9 cellular contexts compared by ENCODE assay signal in genomic region chr12:12606793-12607589, GRCh38. TPM values are rescaled to one million over a fixed set of nuclear protein-coding genes. Genes with fewer than 3 reads are reported as not detected.
A peak's percentile ranks its signal among the peaks of the same experiment; 100 is the strongest.
DNase-seq lines count a peak whose midpoint lies in the region; ATAC-seq and TF ChIP-seq lines count a peak whose summit lies in the region.
"Had no signal": no experiment of that assay in that cellular context is flagged by ENCODE, and none has a peak within 500 bp of the region (broad histone marks: within the 10 kb centered on the region; RNA-seq: fewer than 3 reads in every experiment).

No MANE protein-coding gene starts in this region.

- peak overlapping the region; percentile 68 for H3K9ac ChIP-seq in PC-3 (ENCODE audit: low read length)

- POLR2A ChIA-PET in CD4-positive, alpha-beta memory T cell (lab: Charles Lee; ENCODE audit: partially characterized antibody): interaction anchor here (0.7 to 1.0 kb wide), 5 partner anchors 10 to 221 kb away, joined by 3 to 6 read pairs (median 3); no protein-coding TSS in a partner anchor
- POLR2A ChIA-PET in PC-3 (lab: Charles Lee; ENCODE audit: unreplicated experiment): no interaction called here

- no peaks in the 10 kb centered on the region for H3F3A ChIP-seq in PC-3 (ENCODE audit: low read length, unreplicated experiment)

- peaks cover 15 to 33% (median 26%) of the 10 kb centered on the region in 4 donors for H3K4me1 Mint-ChIP-seq in CD4-positive, alpha-beta memory T cell

- in situ Hi-C loops in gastrocnemius medialis (cut with MboI; ENCODE audit: low sequenced_read_pairs in 4 of 4): loop anchor here in 1 of 4 donors (10.0 kb wide), 1 partner anchor 88 kb away; the partner anchor contains the start of gene GPR19

- peak overlapping the region; percentile 76 for H3K4me2 ChIP-seq in PC-3 (ENCODE audit: low read length)

- BruUV-seq in PC-3 (replicated peaks; lab: Mats Ljungman, UMichigan): no TSS peak

- DNase-seq in CD4-positive, alpha-beta memory T cell: no peak
- DNase-seq in PC-3: peak; percentile 77
- DNase-seq in globus pallidus (ENCODE audit: low spot score): peak; percentile 55
- no peak for DNase-seq in NCI-H524 (lab: John Stamatoyannopoulos, UW)
- DNase-seq in activated effector memory CD4-positive, alpha-beta T cell treated with Interleukin-2 at 50 U/mL for 16 hours: no peak
- DNase-seq in gastrocnemius medialis: no peak
- no peak for DNase-seq in midbrain (lab: John Stamatoyannopoulos, UW)
- DNase-seq: naive B cell had no signal

- peak overlapping the region; percentile 56 for H2AFZ ChIP-seq in PC-3 (ENCODE audit: low read length)

- CTCF ChIA-PET in CD4-positive, alpha-beta memory T cell (lab: Charles Lee; ENCODE audit: partially characterized antibody): interaction anchor here (0.6 to 2.6 kb wide), 7 partner anchors 16 to 230 kb away, joined by 3 to 7 read pairs (median 4); no protein-coding TSS in a partner anchor
- CTCF ChIA-PET in PC-3 (lab: Charles Lee): no interaction called here

- H3K79me2 ChIP-seq in PC-3 (ENCODE audit: low read length): no peaks in the 10 kb centered on the region

- peaks cover 0 to 7% of the 10 kb centered on the region in 2 donors for H3K36me3 Mint-ChIP-seq in CD4-positive, alpha-beta memory T cell
- H3K36me3 Mint-ChIP-seq: naive B cell had no signal

- intact Hi-C loops in CD4-positive, alpha-beta memory T cell (cut with micrococcal nuclease): no loop called here
- intact Hi-C loops in PC-3 (cut with micrococcal nuclease) (loop anchor here (1.0 kb wide), 1 partner anchor 231 kb away; no protein-coding TSS in a partner anchor), gastrocnemius medialis (cut with DNase I; ENCODE audit: low total_unique reads) (no loop called here)

- no peaks in the 10 kb centered on the region for H3K9me3 ChIP-seq in CD4-positive, alpha-beta memory T cell (ENCODE audit: control insufficient read depth in 1 of 2, low read length in 2 of 2)
- H3K9me3 ChIP-seq in PC-3 (ENCODE audit: low read length) (no peaks in the 10 kb centered on the region), gastrocnemius medialis (no peaks in the 10 kb centered on the region)

- no peaks in the 10 kb centered on the region for H3K9me2 ChIP-seq in PC-3 (replicated peaks; ENCODE audit: low read length)

- no peak for TF ChIP-seq POLR2A in gastrocnemius medialis (IDR thresholded peaks at IDR 0.05)

- TF ChIP-seq CTCF in PC-3 (conservative IDR thresholded peaks at IDR 0.05; ENCODE audit: low read depth, low read length): no peak
- TF ChIP-seq CTCF in gastrocnemius medialis (IDR thresholded peaks at IDR 0.05 in 4 of 5, conservative IDR thresholded peaks at IDR 0.05 in 1 of 5): no peak

- H3K27ac ChIP-seq in CD4-positive, alpha-beta memory T cell (ENCODE audit: low read depth, low read length): no peak overlapping the region
- peak overlapping the region; percentile 91 for H3K27ac ChIP-seq in PC-3 (ENCODE audit: low read length)
- no peak overlapping the region for H3K27ac ChIP-seq in gastrocnemius medialis

- H3K4me3 Mint-ChIP-seq in CD4-positive, alpha-beta memory T cell: peak overlapping the region in 7 of 8 donors; percentile 32 to 67 (median 42)
- H3K4me3 Mint-ChIP-seq: naive B cell had no signal

- H3K36me3 ChIP-seq in CD4-positive, alpha-beta memory T cell (ENCODE audit: insufficient read depth, low read length): no peaks in the 10 kb centered on the region
- H3K36me3 ChIP-seq in PC-3 (ENCODE audit: low read depth, low read length) (no peaks in the 10 kb centered on the region), gastrocnemius medialis (no peaks in the 10 kb centered on the region)

- H3K9me3 Mint-ChIP-seq in CD4-positive, alpha-beta memory T cell: no peaks in the 10 kb centered on the region
- H3K9me3 Mint-ChIP-seq: naive B cell had no signal

- H4K20me1 ChIP-seq in PC-3 (ENCODE audit: low read length): no peaks in the 10 kb centered on the region

- H3K27me3 ChIP-seq in CD4-positive, alpha-beta memory T cell (ENCODE audit: insufficient read depth, low read length): no peaks in the 10 kb centered on the region
- H3K27me3 ChIP-seq in PC-3 (ENCODE audit: low read length) (no peaks in the 10 kb centered on the region), gastrocnemius medialis (no peaks in the 10 kb centered on the region)

- peaks cover 21% of the 10 kb centered on the region for H3K4me1 ChIP-seq in CD4-positive, alpha-beta memory T cell (ENCODE audit: insufficient read depth, low read length)
- H3K4me1 ChIP-seq in PC-3 (ENCODE audit: insufficient read depth, low read length) (peaks cover 26% of the 10 kb centered on the region), gastrocnemius medialis (peaks cover 4 to 5% of the 10 kb centered on the region in 2 donors)

- peak overlapping the region; percentile 13 to 84 (median 68) for H3K27ac Mint-ChIP-seq in CD4-positive, alpha-beta memory T cell
- H3K27ac Mint-ChIP-seq: naive B cell had no signal

- ATAC-seq in GM21619 (IDR thresholded peaks at IDR 0.05; ENCODE audit: unreplicated experiment): peak; percentile 40
- ATAC-seq in PC-3: peak; percentile 50
- no peak for ATAC-seq in gastrocnemius medialis

- H3K4me3 ChIP-seq in CD4-positive, alpha-beta memory T cell (ENCODE audit: low read length in 2 of 2): no peak overlapping the region
- H3K4me3 ChIP-seq in PC-3 (ENCODE audit: low read length) (peak overlapping the region; percentile 37; the same call in 1 of the 2 replicates), gastrocnemius medialis (no peak overlapping the region)

- no peaks in the 10 kb centered on the region for H3K27me3 Mint-ChIP-seq in CD4-positive, alpha-beta memory T cell
- H3K27me3 Mint-ChIP-seq: naive B cell had no signal

RNA-seq across cellular contexts. Expression of gene CREBL2, which starts 4.7 kb away (rescaled TPM):
- 10 to 100 TPM; 51.0 to 52.0 TPM for total RNA-seq in CD4-positive, alpha-beta memory T cell
- 100 to 1,000 TPM in 1 of 2 donors, 10 to 100 TPM in 1; 71.7 to 107 TPM for polyA plus RNA-seq in CD4-positive, alpha-beta memory T cell
- 11.7 and 14.2 TPM in 2 replicates for total RNA-seq in PC-3 (2014; rRNA removed)
- 10 to 100 TPM in 3 of 4 donors, 1 to 10 TPM in 1; 6.3 to 13.6 (median 10.3) TPM for total RNA-seq in gastrocnemius medialis

RNA-seq across cellular contexts. Expression of gene DUSP16, which starts 44.3 kb away (rescaled TPM):
- 100 to 1,000 TPM; 122 to 125 TPM for total RNA-seq in CD4-positive, alpha-beta memory T cell
- 10 to 100 TPM; 16.8 to 22.8 TPM for polyA plus RNA-seq in CD4-positive, alpha-beta memory T cell
- total RNA-seq in PC-3 (2014; rRNA removed) (4.4 and 6.7 TPM in 2 replicates), gastrocnemius medialis (10 to 100 TPM; 10.9 to 15.7 (median 13.3) TPM)

Comparison
In these comparisons a context has a peak if more than half of its experiments do, and no peak if none do; other contexts are left out.
1. DNase-seq: peak in PC-3 (single experiment) and globus pallidus (single experiment); none in CD4-positive, alpha-beta memory T cell (0 of 5), NCI-H524 (0 of 2), activated effector memory CD4-positive, alpha-beta T cell treated with Interleukin-2 at 50 U/mL for 16 hours (single experiment), gastrocnemius medialis (0 of 2) and midbrain (single experiment).
2. ATAC-seq: peak in GM21619 (single experiment) and PC-3 (single experiment); none in gastrocnemius medialis (0 of 2).
3. RNA of gene DUSP16, which starts 44.3 kb away (total RNA-seq): 122 to 125 TPM in CD4-positive, alpha-beta memory T cell; 10.9 to 15.7 TPM in gastrocnemius medialis and 4.4 to 6.7 TPM in PC-3; every median in the first group is over 4 times any median in the second.